ENCODE assay signal across 17 cellular contexts in genomic region chr17:82343560-82343959, GRCh38.
DNase-seq lines count a peak whose midpoint lies in the region; ATAC-seq and TF ChIP-seq lines count a peak whose summit lies in the region.
"Had no signal": no experiment of that assay in that cellular context is flagged by ENCODE, and none has a peak within 500 bp of the region (broad histone marks: within the 10 kb centered on the region; RNA-seq: fewer than 3 reads in every experiment).

No MANE protein-coding gene starts in this region.

- H3K4me3 ChIP-seq in DND-41 (ENCODE audit: low read depth in 1 of 2, low read length in 2 of 2), result no peak overlapping the region

- H3K9me3 ChIP-seq in DND-41 (ENCODE audit: insufficient read depth, low read length, severe bottlenecking), result no peaks in the 10 kb centered on the region

- DNase-seq in NCI-H748 (lab: John Stamatoyannopoulos, UW; ENCODE audit: unreplicated experiment) (peak; percentile 14), NCI-H748 treated with DMSO at 0.1 percent for 48 hours (lab: John Stamatoyannopoulos, UW) (no peak), DND-41 (no peak), OCI-M1 (lab: John Stamatoyannopoulos, UW) (peak; percentile 28), left kidney (ENCODE audit: low read depth, low spot score) (peak; percentile 52), cortex of kidney (lab: John Stamatoyannopoulos, UW) (no peak)
- DNase-seq: DMS79, IMR-90, MV-4-11, NCI-H1436, NCI-H345, NCI-H69, SIG-M5 had no signal

- no peak overlapping the region for H3K27ac ChIP-seq in DND-41 (ENCODE audit: low read length)
- H3K27ac ChIP-seq: C4-2B had no signal

- H4K20me1 ChIP-seq in DND-41 (ENCODE audit: insufficient read depth, low read length), result no peaks in the 10 kb centered on the region

- no peaks in the 10 kb centered on the region for H3K4me1 ChIP-seq in DND-41 (ENCODE audit: insufficient read depth, low read length)

- no peak overlapping the region for H3K4me2 ChIP-seq in DND-41 (ENCODE audit: insufficient read depth, low read length)

- H2AFZ ChIP-seq in DND-41 (ENCODE audit: low read depth, low read length), result no peak overlapping the region

- no peak overlapping the region for H3K9ac ChIP-seq in DND-41 (ENCODE audit: low read depth, low read length)

- H3K79me2 ChIP-seq in DND-41 (ENCODE audit: insufficient read depth, low read length), result no peaks in the 10 kb centered on the region

- no peaks in the 10 kb centered on the region for H3K27me3 ChIP-seq in DND-41 (ENCODE audit: insufficient read depth, low read length, poor library complexity)

- TF ChIP-seq CTCF in DND-41 (IDR thresholded peaks at IDR 0.05; ENCODE audit: borderline replicate concordance, extremely low read depth, low read length, poor library complexity, severe bottlenecking), result no peak

- H3K36me3 ChIP-seq in DND-41 (ENCODE audit: insufficient read depth, low read length), result no peaks in the 10 kb centered on the region

- ATAC-seq in DND-41 (ENCODE audit: insufficient read depth, low read depth) (0 out of 3 replicates have a peak, but pooled peaks have one; percentile 22), GM19463 (IDR thresholded peaks at IDR 0.05; ENCODE audit: unreplicated experiment) (no peak), HG02798 (IDR thresholded peaks at IDR 0.05; ENCODE audit: poor library complexity, unreplicated experiment) (no peak)
- ATAC-seq: Panc1 had no signal

Comparison
In these comparisons a context has a peak if more than half of its experiments do, and no peak if none do; other contexts are left out.
1. DNase-seq: peak in NCI-H748 (single experiment), OCI-M1 (single experiment) and left kidney (single experiment); none in NCI-H748 treated with DMSO at 0.1 percent for 48 hours (single experiment), DND-41 (single experiment) and cortex of kidney (single experiment).